In genomic region chr10:35481421-35481820, GRCh38 we compare ENCODE assay signal across 2 cellular contexts.
TF ChIP-seq lines count a peak whose summit lies in the region.

No MANE protein-coding gene starts in this region.

TF ChIP-seq in HepG2, 621 proteins besides CTCF, POLR2A, EP300 and RAD21:
- no peak for TF ChIP-seq HNRNPK (IDR thresholded peaks at IDR 0.05; ENCODE audit: low read depth, low read length, poor library complexity, severe bottlenecking)
- TF ChIP-seq AKNA (CRISPR knock-in tag; IDR thresholded peaks at IDR 0.05; ENCODE audit: borderline replicate concordance) = no peak
- TF ChIP-seq HCFC1 (IDR thresholded peaks at IDR 0.05; ENCODE audit: low read depth, low read length) = no peak
- no peak for TF ChIP-seq ZNF17 (CRISPR knock-in tag; IDR thresholded peaks at IDR 0.05)
- TF ChIP-seq ZBTB7B (CRISPR knock-in tag; IDR thresholded peaks at IDR 0.05) = no peak
- TF ChIP-seq, protein P1, sequence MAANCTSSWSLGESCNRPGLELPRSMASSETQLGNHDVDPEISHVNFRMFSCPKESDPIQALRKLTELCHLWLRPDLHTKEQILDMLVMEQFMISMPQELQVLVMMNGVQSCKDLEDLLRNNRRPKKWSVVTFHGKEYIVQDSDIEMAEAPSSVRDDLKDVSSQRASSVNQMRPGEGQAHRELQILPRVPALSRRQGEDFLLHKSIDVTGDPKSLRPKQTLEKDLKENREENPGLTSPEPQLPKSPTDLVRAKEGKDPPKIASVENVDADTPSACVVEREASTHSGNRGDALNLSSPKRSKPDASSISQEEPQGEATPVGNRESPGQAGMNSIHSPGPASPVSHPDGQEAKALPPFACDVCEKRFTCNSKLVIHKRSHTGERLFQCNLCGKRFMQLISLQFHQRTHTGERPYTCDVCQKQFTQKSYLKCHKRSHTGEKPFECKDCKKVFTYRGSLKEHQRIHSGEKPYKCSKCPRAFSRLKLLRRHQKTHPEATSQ (CRISPR knock-in tag; IDR thresholded peaks at IDR 0.05; ENCODE audit: borderline replicate concordance) = no peak
- no peak for TF ChIP-seq ZNF263 (CRISPR knock-in tag; IDR thresholded peaks at IDR 0.05)
- no peak for TF ChIP-seq MAFG (CRISPR knock-in tag; IDR thresholded peaks at IDR 0.05)
- no peak for TF ChIP-seq GATA4 (IDR thresholded peaks at IDR 0.05; ENCODE audit: borderline replicate concordance, low read depth)
- TF ChIP-seq IRF2 (CRISPR knock-in tag; IDR thresholded peaks at IDR 0.05) = no peak

TF ChIP-seq in IMR-90, 13 proteins besides CTCF, POLR2A, EP300 and RAD21:
- TF ChIP-seq BHLHE40 (IDR thresholded peaks at IDR 0.05; ENCODE audit: low read depth, low read length) = no peak
- no peak for TF ChIP-seq MAZ (IDR thresholded peaks at IDR 0.05; ENCODE audit: borderline replicate concordance, low read depth, low read length)
- TF ChIP-seq FOS (IDR thresholded peaks at IDR 0.05; ENCODE audit: low read depth, low read length) = no peak
- TF ChIP-seq CHD1 (IDR thresholded peaks at IDR 0.05; ENCODE audit: low read depth, low read length) = no peak
- no peak for TF ChIP-seq NFE2L2 (IDR thresholded peaks at IDR 0.05; ENCODE audit: low read depth, low read length)
- TF ChIP-seq CEBPB (IDR thresholded peaks at IDR 0.05; ENCODE audit: low read depth, low read length) = no peak
- no peak for TF ChIP-seq MXI1 (IDR thresholded peaks at IDR 0.05; ENCODE audit: borderline replicate concordance, low read depth, low read length)
- no peak for TF ChIP-seq SMC3 (IDR thresholded peaks at IDR 0.05; ENCODE audit: low read depth, low read length)
- TF ChIP-seq, protein P2, sequence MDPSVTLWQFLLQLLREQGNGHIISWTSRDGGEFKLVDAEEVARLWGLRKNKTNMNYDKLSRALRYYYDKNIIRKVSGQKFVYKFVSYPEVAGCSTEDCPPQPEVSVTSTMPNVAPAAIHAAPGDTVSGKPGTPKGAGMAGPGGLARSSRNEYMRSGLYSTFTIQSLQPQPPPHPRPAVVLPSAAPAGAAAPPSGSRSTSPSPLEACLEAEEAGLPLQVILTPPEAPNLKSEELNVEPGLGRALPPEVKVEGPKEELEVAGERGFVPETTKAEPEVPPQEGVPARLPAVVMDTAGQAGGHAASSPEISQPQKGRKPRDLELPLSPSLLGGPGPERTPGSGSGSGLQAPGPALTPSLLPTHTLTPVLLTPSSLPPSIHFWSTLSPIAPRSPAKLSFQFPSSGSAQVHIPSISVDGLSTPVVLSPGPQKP (IDR thresholded peaks at IDR 0.05; ENCODE audit: borderline replicate concordance, low read depth, low read length) = no peak
- no peak for TF ChIP-seq MAFK (IDR thresholded peaks at IDR 0.05; ENCODE audit: low read depth, low read length)
- TF ChIP-seq RCOR1 (IDR thresholded peaks at IDR 0.05; ENCODE audit: insufficient replicate concordance, low read length) = no peak
- no peak for TF ChIP-seq USF2 (IDR thresholded peaks at IDR 0.05; ENCODE audit: low read depth, low read length)
- TF ChIP-seq RFX5 (IDR thresholded peaks at IDR 0.05; ENCODE audit: low read depth, low read length) = no peak
